In genomic region chr7:5690931-5691461, GRCh38 we compare ENCODE assay signal across 9 cellular contexts.
DNase-seq lines count a peak whose midpoint lies in the region; ATAC-seq and TF ChIP-seq lines count a peak whose summit lies in the region.
"Had no signal": no experiment of that assay in that cellular context is flagged by ENCODE, and none has a peak within 500 bp of the region (broad histone marks: within the 10 kb centered on the region; RNA-seq: fewer than 3 reads in every experiment).

No MANE protein-coding gene starts in this region.

- no peaks in the 10 kb centered on the region for H3K27me3 Mint-ChIP-seq in IgD-negative memory B cell

- peak overlapping the region; percentile 21 to 41 (median 31) for H3K27ac Mint-ChIP-seq in IgD-negative memory B cell

- H3K27ac ChIP-seq in hepatocyte = peak overlapping the region; percentile 91

- H3K27me3 ChIP-seq in adipocyte (replicated peaks; ENCODE audit: control insufficient read depth, insufficient read depth, low read length) (no peaks in the 10 kb centered on the region), hepatocyte (no peaks in the 10 kb centered on the region)

- H3K4me1 ChIP-seq in adipocyte (ENCODE audit: control insufficient read depth, insufficient read depth, low read length) = peaks cover 85% of the 10 kb centered on the region
- peaks cover 68% of the 10 kb centered on the region for H3K4me1 ChIP-seq in hepatocyte (ENCODE audit: insufficient read depth)

- H3K9me2 ChIP-seq in hepatocyte (replicated peaks; ENCODE audit: insufficient read depth) = no peaks in the 10 kb centered on the region

- no peak overlapping the region for H2AFZ ChIP-seq in hepatocyte

- whole genome bisulfite sequencing in hepatocyte (ENCODE audit: low lambda C conversion rate, missing lambda C conversion rate) = 56% methylated on average over 12 of the region's 12 CpGs

- DNase-seq in adipocyte (ENCODE audit: low read depth) = peak; percentile 27
- DNase-seq in hepatocyte (ENCODE audit: low spot score) = no peak
- no peak for DNase-seq in stimulated activated naive CD8-positive, alpha-beta T cell treated with anti-CD3 and anti-CD28 coated beads, Interleukin-15, Interleukin-2, amounts not matched to agents 100 U/mL and 50 U/mL, for 24 hours
- DNase-seq in D341Med (ENCODE audit: low spot score) = no peak
- no peak for DNase-seq in DMS114 treated with DMSO at 0.1 percent for 48 hours (lab: John Stamatoyannopoulos, UW; ENCODE audit: unreplicated experiment)
- DNase-seq: T-helper 9 cell had no signal

- TF ChIP-seq CTCF in hepatocyte (IDR thresholded peaks at IDR 0.05; ENCODE audit: poor library complexity) = no peak

- peaks cover 5% of the 10 kb centered on the region for H3K36me3 Mint-ChIP-seq in IgD-negative memory B cell

- peaks cover 59 to 75% (median 64%) of the 10 kb centered on the region in 3 donors for H3K4me1 Mint-ChIP-seq in IgD-negative memory B cell

- H3K36me3 ChIP-seq in adipocyte (ENCODE audit: control insufficient read depth, insufficient read depth, low read length, severe bottlenecking) (no peaks in the 10 kb centered on the region), hepatocyte (replicated peaks; ENCODE audit: insufficient read depth, low read depth) (no peaks in the 10 kb centered on the region)

- H3K9me3 ChIP-seq in adipocyte (ENCODE audit: control insufficient read depth, low read length) (no peaks in the 10 kb centered on the region), hepatocyte (ENCODE audit: low read depth) (no peaks in the 10 kb centered on the region)

- H3K4me3 ChIP-seq in adipocyte (ENCODE audit: low read length) (peak overlapping the region; percentile 57), hepatocyte (no peak overlapping the region)

- no peaks in the 10 kb centered on the region for H4K20me1 ChIP-seq in hepatocyte (ENCODE audit: insufficient read depth, poor library complexity, severe bottlenecking)

- peak overlapping the region; percentile 64 for H3K4me2 ChIP-seq in hepatocyte

- peaks cover 22% of the 10 kb centered on the region for H3K79me2 ChIP-seq in hepatocyte

- H3K9ac ChIP-seq in adipocyte (ENCODE audit: low read length) = peak overlapping the region; percentile 73

- H3K9me3 Mint-ChIP-seq in IgD-negative memory B cell = no peaks in the 10 kb centered on the region

- ATAC-seq in stimulated activated naive CD8-positive, alpha-beta T cell treated with anti-CD3 and anti-CD28 coated beads, Interleukin-15, Interleukin-2, amounts not matched to agents 100 U/mL and 50 U/mL, for 24 hours = peak; percentile 5
- no peak for ATAC-seq in GM18502 (IDR thresholded peaks at IDR 0.05; ENCODE audit: poor library complexity, unreplicated experiment)
- ATAC-seq in GM18870 (IDR thresholded peaks at IDR 0.05; ENCODE audit: unreplicated experiment) = no peak

- H3K4me3 Mint-ChIP-seq in IgD-negative memory B cell = peak overlapping the region in 1 of 4 donors; percentile 81
